8 cellular contexts compared by ENCODE assay signal in the genomic region with DNA sequence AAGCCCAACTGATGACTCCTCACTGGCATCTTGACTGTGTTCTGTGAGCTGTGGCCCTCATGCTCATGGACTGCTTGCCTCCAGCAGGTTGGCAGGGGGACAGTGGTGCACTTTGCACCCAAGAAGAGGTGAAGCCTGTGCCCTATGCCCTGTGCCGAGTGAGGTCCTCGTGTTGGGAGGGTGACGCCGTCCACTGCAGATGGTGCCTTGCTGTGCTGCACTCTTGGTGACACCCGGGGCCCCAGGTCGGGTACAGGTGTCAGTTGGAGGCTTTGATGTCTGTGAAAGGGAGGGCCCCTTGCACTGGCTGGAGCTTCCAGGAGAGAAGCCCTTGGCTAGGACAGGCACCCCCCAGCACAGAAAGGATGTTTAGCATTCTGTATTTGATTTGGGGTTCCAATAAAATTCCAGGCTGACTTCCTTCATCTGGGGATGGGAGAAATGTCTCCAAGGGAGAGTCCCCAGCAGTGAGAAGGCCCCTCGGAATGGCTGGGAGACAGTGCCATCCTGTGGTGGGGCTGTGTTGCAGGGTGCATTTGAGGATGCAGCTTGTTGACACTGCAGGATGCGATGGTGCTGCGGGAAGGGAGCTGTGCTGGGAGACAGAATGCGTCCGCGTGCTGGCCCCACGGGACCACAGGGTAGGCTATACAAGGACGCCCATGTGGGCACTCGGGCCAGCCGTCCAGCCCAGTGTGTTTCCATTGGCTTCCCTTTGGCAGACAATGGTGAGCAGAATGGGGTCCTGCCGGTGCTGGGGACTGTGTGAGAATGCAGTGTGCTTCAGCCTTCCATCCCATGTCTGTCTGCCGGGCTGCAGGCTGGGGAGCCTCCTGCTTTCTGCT. TPM values are rescaled to one million over a fixed set of nuclear protein-coding genes. Genes with fewer than 3 reads are reported as not detected.
A peak's percentile ranks its signal among the peaks of the same experiment; 100 is the strongest.
DNase-seq lines count a peak whose midpoint lies in the region; ATAC-seq and TF ChIP-seq lines count a peak whose summit lies in the region.

No MANE protein-coding gene starts in this region.

- H3K4me1 ChIP-seq in gastroesophageal sphincter = peaks cover 4 to 30% (median 16%) of the 10 kb centered on the region in 3 donors

- peaks cover 0 to 41% of the 10 kb centered on the region in 2 donors for H3K36me3 ChIP-seq in gastroesophageal sphincter

- H3K27me3 ChIP-seq in gastroesophageal sphincter = no peaks in the 10 kb centered on the region

- no peak for TF ChIP-seq EP300 in gastroesophageal sphincter (IDR thresholded peaks at IDR 0.05)

- peaks cover 6% of the 10 kb centered on the region for H3K27me3 Mint-ChIP-seq in glutamatergic neuron (ENCODE audit: unreplicated experiment)

- peaks cover 4% of the 10 kb centered on the region for H3K9me3 Mint-ChIP-seq in glutamatergic neuron (ENCODE audit: unreplicated experiment)

- H3K4me3 Mint-ChIP-seq in glutamatergic neuron (ENCODE audit: unreplicated experiment) = no peak overlapping the region

- H3K27ac Mint-ChIP-seq in glutamatergic neuron (ENCODE audit: unreplicated experiment) = no peak overlapping the region

- H3K4me1 Mint-ChIP-seq in glutamatergic neuron (ENCODE audit: low read depth, unreplicated experiment) = peaks cover 2% of the 10 kb centered on the region

- H3K27ac ChIP-seq in gastroesophageal sphincter = peak overlapping the region in 1 of 4 donors; percentile 21

- H3K36me3 Mint-ChIP-seq in glutamatergic neuron (ENCODE audit: unreplicated experiment) = no peaks in the 10 kb centered on the region

- DNase-seq in DMS53 (lab: John Stamatoyannopoulos, UW) (peak; percentile 60), DMS53 treated with DMSO at 0.1 percent for 48 hours (lab: John Stamatoyannopoulos, UW; ENCODE audit: unreplicated experiment) (no peak), NCI-H2107 (lab: John Stamatoyannopoulos, UW) (peak; percentile 21), glutamatergic neuron (peak; percentile 54), ureter (ENCODE audit: low spot score) (no peak)
- peak; percentile 73 to 75 for DNase-seq in activated T-cell treated with anti-CD3 and anti-CD28 coated beads, Interleukin-2, amount 50 U/mL, for 48 hours
- peak; percentile 45 for DNase-seq in stimulated activated naive CD4-positive, alpha-beta T cell treated with Interleukin-2 at 50 U/mL for 16 hours (lab: John Stamatoyannopoulos, UW)

- H3K4me3 ChIP-seq in gastroesophageal sphincter = no peak overlapping the region

- no peak for ATAC-seq in gastroesophageal sphincter

- H3K9me3 ChIP-seq in gastroesophageal sphincter = no peaks in the 10 kb centered on the region

- no peak for TF ChIP-seq CTCF in glutamatergic neuron (IDR thresholded peaks at IDR 0.05; ENCODE audit: partially characterized antibody, unreplicated experiment)
- TF ChIP-seq CTCF in gastroesophageal sphincter (IDR thresholded peaks at IDR 0.05) = peak in 1 of 4 experiments; percentile 31

- 26 to 60% methylated on average over 1 to 5 of the region's 18 CpGs for WGBS in gastroesophageal sphincter (ENCODE audit: low coverage in 1 of 2), 2 donors

- TF ChIP-seq POLR2A in gastroesophageal sphincter (IDR thresholded peaks at IDR 0.05) = no peak

RNA-seq across cellular contexts. Expression of a gene that starts 2.5 kb away (rescaled TPM):
- total RNA-seq in glutamatergic neuron (ENCODE audit: unreplicated experiment) = 119 TPM
- 10 to 100 TPM; 11.8 to 27.8 (median 16.4) TPM for total RNA-seq in gastroesophageal sphincter
- total RNA-seq in ureter = 64.2 TPM

RNA-seq across cellular contexts. Expression of a gene that starts 12.1 kb away (rescaled TPM):
- total RNA-seq in glutamatergic neuron (ENCODE audit: unreplicated experiment) (62.1 TPM), gastroesophageal sphincter (10 to 100 TPM; 24.1 to 57.0 (median 36.3) TPM), ureter (81.8 TPM)

RNA-seq across cellular contexts. Expression of a gene that starts 13.2 kb away (rescaled TPM):
- total RNA-seq in glutamatergic neuron (ENCODE audit: unreplicated experiment) = 144 TPM
- total RNA-seq in gastroesophageal sphincter = 100 to 1,000 TPM; 115 to 162 (median 158) TPM
- total RNA-seq in ureter = 106 TPM

RNA-seq across cellular contexts. Expression of a gene that starts 21.7 kb away (rescaled TPM):
- total RNA-seq in glutamatergic neuron (ENCODE audit: unreplicated experiment) (0.54 TPM), gastroesophageal sphincter (not detected), ureter (2.6 TPM)

RNA-seq across cellular contexts. Expression of a gene that starts 49.1 kb away (rescaled TPM):
- total RNA-seq in glutamatergic neuron (ENCODE audit: unreplicated experiment) (93.1 TPM), gastroesophageal sphincter (10 to 100 TPM; 16.9 to 27.6 (median 25.5) TPM), ureter (49.0 TPM)

Comparison
In these comparisons a context has a peak if more than half of its experiments do, and no peak if none do; other contexts are left out.
1. DNase-seq: peak in DMS53 (single experiment), NCI-H2107 (single experiment), activated T-cell treated with anti-CD3 and anti-CD28 coated beads, Interleukin-2, amount 50 U/mL, for 48 hours (2 of 2), glutamatergic neuron (single experiment) and stimulated activated naive CD4-positive, alpha-beta T cell treated with Interleukin-2 at 50 U/mL for 16 hours (single experiment); none in DMS53 treated with DMSO at 0.1 percent for 48 hours (single experiment) and ureter (single experiment).